In the genomic region with DNA sequence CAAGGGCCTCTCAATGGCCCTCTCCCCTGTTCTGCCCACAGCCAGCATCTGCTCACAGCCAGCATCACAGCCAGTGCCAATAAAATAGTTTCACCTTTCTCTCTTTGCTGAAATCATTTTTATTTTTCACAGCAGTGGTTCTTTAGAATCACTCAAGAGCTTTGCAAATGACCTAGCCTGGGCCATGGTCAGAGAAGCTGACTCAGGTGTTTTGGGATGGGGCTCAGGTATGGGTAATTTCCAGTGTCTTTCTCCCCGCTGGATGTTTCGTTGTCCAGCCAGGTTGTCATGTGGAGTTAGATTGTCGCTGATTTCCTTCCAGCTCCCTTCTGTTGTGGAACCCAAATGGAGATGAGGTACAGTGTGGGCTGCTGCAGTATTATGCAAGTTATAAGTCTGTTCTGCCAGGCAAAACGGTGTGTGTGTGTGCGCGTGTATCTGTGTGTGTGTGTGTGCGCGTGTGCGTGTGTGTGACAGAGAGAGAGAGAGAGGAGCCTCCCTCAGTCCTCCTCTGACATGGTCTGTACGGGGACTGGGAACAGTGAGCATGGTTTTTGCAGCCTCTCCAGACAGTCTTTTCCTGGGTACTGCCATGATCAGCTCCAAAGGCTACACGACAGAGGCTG, we compare ENCODE assay signal across 26 cellular contexts. TPM values are rescaled to one million over a fixed set of nuclear protein-coding genes. Genes with fewer than 3 reads are reported as not detected.
"Had no signal": no experiment of that assay in that cellular context is flagged by ENCODE, and none has a peak within 500 bp of the region (broad histone marks: within the 10 kb centered on the region; RNA-seq: fewer than 3 reads in every experiment).

No MANE protein-coding gene starts in this region.

- ATAC-seq: effector memory CD8-positive, alpha-beta T cell; heart right ventricle; left lobe of liver; lower lobe of right lung; naive thymus-derived CD8-positive, alpha-beta T cell had no signal

- DNase-seq: activated CD4-positive, alpha-beta memory T cell treated with anti-CD3 and anti-CD28 coated beads for 36 hours; activated CD4-positive, alpha-beta T cell treated with anti-CD3 and anti-CD28 coated beads, Interleukin-2, amount 10 ng/mL, durations not matched to agents 24 days and 14 days; activated CD4-positive, CD25-positive, alpha-beta regulatory T cell treated with anti-CD3 and anti-CD28 coated beads, Interleukin-2, amount 50 U/mL, for 72 hours; activated CD8-positive, alpha-beta memory T cell treated with anti-CD3 and anti-CD28 coated beads, Interleukin-2, amount 50 U/mL, for 4 hours; activated gamma-delta T cell; activated naive CD4-positive, alpha-beta T cell treated with anti-CD3 and anti-CD28 coated beads, Interleukin-2, amount 10 ng/mL, durations not matched to agents 7 days and 5 days; activated naive CD8-positive, alpha-beta T cell treated with anti-CD3 and anti-CD28 coated beads, Interleukin-2, amount 10 ng/mL, durations not matched to agents 7 days and 5 days; activated T-cell treated with anti-CD3 and anti-CD28 coated beads, Interleukin-2, amount 50 U/mL, for 24 hours; colonic mucosa; effector memory CD8-positive, alpha-beta T cell; foreskin fibroblast; heart right ventricle; kidney glomerular epithelial cell; lower lobe of right lung; mesenchymal stem cell; naive thymus-derived CD8-positive, alpha-beta T cell; occipital lobe; stimulated activated naive CD4-positive, alpha-beta T cell; T-helper 2 cell; testis; trophoblast cell had no signal

- FAIRE-seq: astrocyte, endothelial cell of umbilical vein, urothelium cell line had no signal

- H3K27ac ChIP-seq: colonic mucosa, lower lobe of right lung, right atrium auricular region, testis had no signal

- H3K9me3 ChIP-seq: colonic mucosa, heart right ventricle, lower lobe of right lung, right atrium auricular region, testis had no signal

- H3K4me3 ChIP-seq: colonic mucosa, heart right ventricle, lower lobe of right lung, right atrium auricular region, testis had no signal

- H3K36me3 ChIP-seq: colonic mucosa, heart right ventricle, lower lobe of right lung, right atrium auricular region had no signal

- H3K27me3 ChIP-seq: right atrium auricular region, testis had no signal

RNA-seq across cellular contexts. Expression of gene PMP22, which starts 1.3 kb away (rescaled TPM):
- total RNA-seq: activated CD4-positive, alpha-beta memory T cell treated with anti-CD3 and anti-CD28 coated beads for 36 hours had no signal
- polyA plus RNA-seq: naive thymus-derived CD8-positive, alpha-beta T cell had no signal
